ENCODE assay signal across 1 cellular context in the genomic region with DNA sequence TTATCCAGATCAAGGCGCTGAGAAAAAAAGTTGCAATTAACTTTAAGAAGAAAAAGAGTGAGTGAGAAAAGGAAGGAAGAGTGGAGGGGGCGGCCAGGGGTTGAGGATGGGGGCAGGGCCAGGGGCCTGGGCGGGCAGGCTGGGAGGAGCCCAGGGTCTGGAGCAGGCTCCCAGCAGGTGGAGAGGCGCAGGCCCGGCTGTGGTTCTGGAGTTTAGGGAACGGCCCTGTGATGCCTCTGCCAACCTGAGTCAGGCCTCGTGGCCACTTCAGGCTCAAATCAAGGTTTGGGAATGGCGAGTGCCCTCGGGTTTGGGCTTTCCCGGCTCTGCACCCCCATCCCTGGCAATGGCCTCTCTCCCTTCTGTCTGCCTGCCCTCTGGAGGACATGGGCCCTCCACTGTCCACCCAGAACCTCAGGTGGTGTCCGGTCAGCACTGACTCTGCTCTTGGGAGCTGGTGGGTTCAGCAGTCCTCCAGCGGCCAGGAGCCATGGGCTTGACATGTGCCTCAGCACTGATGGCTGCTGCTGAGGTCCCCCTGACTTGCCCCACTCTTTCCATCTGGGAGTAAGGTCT.
TF ChIP-seq lines count a peak whose summit lies in the region.

No MANE protein-coding gene starts in this region.

TF ChIP-seq in GM23338, 12 proteins besides CTCF, POLR2A, EP300 and RAD21:
- no peak for TF ChIP-seq ETS1 (IDR thresholded peaks at IDR 0.05)
- no peak for TF ChIP-seq CREB1 (CRISPR knock-in tag; IDR thresholded peaks at IDR 0.05; ENCODE audit: low read depth)
- no peak for TF ChIP-seq ZNF114 (CRISPR knock-in tag; IDR thresholded peaks at IDR 0.05)
- no peak for TF ChIP-seq EZH2 (IDR thresholded peaks at IDR 0.05; ENCODE audit: low read depth, unreplicated experiment)
- TF ChIP-seq POLR2AphosphoS5 (IDR thresholded peaks at IDR 0.05; ENCODE audit: low read depth): no peak
- TF ChIP-seq EZH2phosphoT487 (IDR thresholded peaks at IDR 0.05; ENCODE audit: unreplicated experiment): no peak
- no peak for TF ChIP-seq JUNB (IDR thresholded peaks at IDR 0.05; ENCODE audit: unreplicated experiment)
- no peak for TF ChIP-seq ZNF331 (CRISPR knock-in tag; IDR thresholded peaks at IDR 0.05; ENCODE audit: low read depth)
- TF ChIP-seq, protein P1, sequence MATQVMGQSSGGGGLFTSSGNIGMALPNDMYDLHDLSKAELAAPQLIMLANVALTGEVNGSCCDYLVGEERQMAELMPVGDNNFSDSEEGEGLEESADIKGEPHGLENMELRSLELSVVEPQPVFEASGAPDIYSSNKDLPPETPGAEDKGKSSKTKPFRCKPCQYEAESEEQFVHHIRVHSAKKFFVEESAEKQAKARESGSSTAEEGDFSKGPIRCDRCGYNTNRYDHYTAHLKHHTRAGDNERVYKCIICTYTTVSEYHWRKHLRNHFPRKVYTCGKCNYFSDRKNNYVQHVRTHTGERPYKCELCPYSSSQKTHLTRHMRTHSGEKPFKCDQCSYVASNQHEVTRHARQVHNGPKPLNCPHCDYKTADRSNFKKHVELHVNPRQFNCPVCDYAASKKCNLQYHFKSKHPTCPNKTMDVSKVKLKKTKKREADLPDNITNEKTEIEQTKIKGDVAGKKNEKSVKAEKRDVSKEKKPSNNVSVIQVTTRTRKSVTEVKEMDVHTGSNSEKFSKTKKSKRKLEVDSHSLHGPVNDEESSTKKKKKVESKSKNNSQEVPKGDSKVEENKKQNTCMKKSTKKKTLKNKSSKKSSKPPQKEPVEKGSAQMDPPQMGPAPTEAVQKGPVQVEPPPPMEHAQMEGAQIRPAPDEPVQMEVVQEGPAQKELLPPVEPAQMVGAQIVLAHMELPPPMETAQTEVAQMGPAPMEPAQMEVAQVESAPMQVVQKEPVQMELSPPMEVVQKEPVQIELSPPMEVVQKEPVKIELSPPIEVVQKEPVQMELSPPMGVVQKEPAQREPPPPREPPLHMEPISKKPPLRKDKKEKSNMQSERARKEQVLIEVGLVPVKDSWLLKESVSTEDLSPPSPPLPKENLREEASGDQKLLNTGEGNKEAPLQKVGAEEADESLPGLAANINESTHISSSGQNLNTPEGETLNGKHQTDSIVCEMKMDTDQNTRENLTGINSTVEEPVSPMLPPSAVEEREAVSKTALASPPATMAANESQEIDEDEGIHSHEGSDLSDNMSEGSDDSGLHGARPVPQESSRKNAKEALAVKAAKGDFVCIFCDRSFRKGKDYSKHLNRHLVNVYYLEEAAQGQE (IDR thresholded peaks at IDR 0.05; ENCODE audit: unreplicated experiment): no peak
- TF ChIP-seq NANOG (IDR thresholded peaks at IDR 0.05; ENCODE audit: borderline replicate concordance): no peak
- no peak for TF ChIP-seq STAT1 (IDR thresholded peaks at IDR 0.05; ENCODE audit: unreplicated experiment)
- TF ChIP-seq ZNF462 (CRISPR knock-in tag; IDR thresholded peaks at IDR 0.05): no peak
TF ChIP-seq in GM23338: peak in this region for 0.
